Comparison of ENCODE assay signal across 8 cellular contexts in the genomic region with DNA sequence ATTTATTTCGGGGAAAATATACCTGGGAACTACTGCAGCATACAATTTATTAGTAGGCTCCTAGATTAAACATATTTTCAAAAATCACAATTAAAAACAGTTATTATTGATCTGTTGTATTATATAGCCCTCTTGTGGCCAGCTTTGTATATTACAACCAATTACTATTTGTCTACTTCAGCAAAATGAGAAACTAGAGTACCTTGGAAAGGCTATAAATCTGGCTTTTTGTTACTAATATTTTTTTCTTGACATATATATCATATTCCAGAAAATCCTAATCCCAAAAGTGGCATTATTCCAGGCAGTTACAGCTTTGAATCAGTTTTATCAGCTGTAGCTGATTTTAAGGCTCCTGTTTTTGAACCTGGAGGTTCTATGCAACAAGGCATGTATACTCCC.
A peak's percentile ranks its signal among the peaks of the same experiment; 100 is the strongest.
DNase-seq lines count a peak whose midpoint lies in the region; ATAC-seq, FAIRE-seq and TF ChIP-seq lines count a peak whose summit lies in the region.

No MANE protein-coding gene starts in this region.

- H3K36me3 ChIP-seq in HepG2 (replicated peaks in 1 of 2; ENCODE audit: control insufficient read depth in 1 of 2, insufficient read depth in 2 of 2, low read length in 2 of 2), result peaks cover 2 to 32% of the 10 kb centered on the region in 2 experiments; a peak in 4 of 5 replicates

- CTCF ChIA-PET in activated CD8-positive, alpha-beta T cell treated with anti-CD3 and anti-CD28 coated beads for 36 hours (lab: Charles Lee), result interaction anchor here (0.8 to 1.8 kb wide), 11 partner anchors 12 to 480 kb away, joined by 3 to 5 read pairs (median 3); a partner anchor contains a TSS
- CTCF ChIA-PET in activated CD8-positive, alpha-beta T cell treated with anti-CD3 and anti-CD28 coated beads, Interleukin-2, amount 10 ng/mL, durations not matched to agents 7 days and 5 days (lab: Charles Lee), result interaction anchor here (0.6 to 1.5 kb wide), 13 partner anchors 11 to 400 kb away, joined by 3 to 6 read pairs (median 3); a partner anchor contains a TSS
- CTCF ChIA-PET in HepG2 (lab: Yijun Ruan, JAX; ENCODE audit: low intra/inter-chr PET ratio, low total read pairs), result interaction anchor here (0.7 to 2.4 kb wide), 3 partner anchors 104 to 668 kb away, joined by 3 to 21 read pairs (median 7); a partner anchor contains a TSS
- CTCF ChIA-PET in activated naive CD4-positive, alpha-beta T cell treated with anti-CD3 and anti-CD28 coated beads, Interleukin-2, amount 10 ng/mL, durations not matched to agents 7 days and 5 days (lab: Charles Lee), result interaction anchor here (0.7 to 2.7 kb wide), 5 partner anchors 10 to 138 kb away, joined by 3 to 10 read pairs (median 3); a partner anchor contains a TSS

- no peaks in the 10 kb centered on the region for H3K4me1 Mint-ChIP-seq in activated CD8-positive, alpha-beta T cell treated with anti-CD3 and anti-CD28 coated beads for 36 hours (ENCODE audit: low read depth)
- H3K4me1 Mint-ChIP-seq in activated CD8-positive, alpha-beta T cell treated with anti-CD3 and anti-CD28 coated beads, Interleukin-2, amount 10 ng/mL, durations not matched to agents 7 days and 5 days (ENCODE audit: low read depth), result no peaks in the 10 kb centered on the region
- H3K4me1 Mint-ChIP-seq in activated naive CD4-positive, alpha-beta T cell treated with anti-CD3 and anti-CD28 coated beads, Interleukin-2, amount 10 ng/mL, durations not matched to agents 7 days and 5 days, result no peaks in the 10 kb centered on the region

- no peak for FAIRE-seq in HepG2 (lab: Jason Lieb, UNC)

- no peak for DNase-seq in activated CD8-positive, alpha-beta T cell treated with anti-CD3 and anti-CD28 coated beads for 36 hours
- DNase-seq in activated CD8-positive, alpha-beta T cell treated with anti-CD3 and anti-CD28 coated beads, Interleukin-2, amount 10 ng/mL, durations not matched to agents 7 days and 5 days, result no peak
- peak; percentile 5 for DNase-seq in NCI-H2171 (lab: John Stamatoyannopoulos, UW)
- peak; percentile 57 for DNase-seq in astrocyte of the hippocampus (ENCODE audit: low read depth, low spot score)
- DNase-seq in HepG2 (ENCODE audit: low spot score), result peak; percentile 48
- no peak for DNase-seq in D341Med (ENCODE audit: low spot score)
- DNase-seq in activated naive CD4-positive, alpha-beta T cell treated with anti-CD3 and anti-CD28 coated beads, Interleukin-2, amount 10 ng/mL, durations not matched to agents 7 days and 5 days, result no peak

- H3K9ac ChIP-seq in HepG2 (ENCODE audit: insufficient read depth, low read depth, low read length), result no peak overlapping the region

- no peaks in the 10 kb centered on the region for H3K9me3 ChIP-seq in HepG2 (ENCODE audit: low read length)

- no peak overlapping the region for H3K27ac ChIP-seq in HepG2 (ENCODE audit: extremely low read length, insufficient read depth, low read length)

- 48% methylated on average over 1 of the region's 1 CpG for WGBS in HepG2 (ENCODE audit: low lambda C conversion rate)

- TF ChIP-seq CTCF in activated CD8-positive, alpha-beta T cell treated with anti-CD3 and anti-CD28 coated beads for 36 hours (IDR thresholded peaks at IDR 0.05), result peak; percentile 91
- peak; percentile 57 for TF ChIP-seq CTCF in HepG2 (CRISPR knock-in tag; IDR thresholded peaks at IDR 0.05)

- H3K4me3 Mint-ChIP-seq in activated CD8-positive, alpha-beta T cell treated with anti-CD3 and anti-CD28 coated beads for 36 hours, result no peak overlapping the region
- H3K4me3 Mint-ChIP-seq in activated CD8-positive, alpha-beta T cell treated with anti-CD3 and anti-CD28 coated beads, Interleukin-2, amount 10 ng/mL, durations not matched to agents 7 days and 5 days, result no peak overlapping the region
- no peak overlapping the region for H3K4me3 Mint-ChIP-seq in activated naive CD4-positive, alpha-beta T cell treated with anti-CD3 and anti-CD28 coated beads, Interleukin-2, amount 10 ng/mL, durations not matched to agents 7 days and 5 days

- intact Hi-C loops in activated CD8-positive, alpha-beta T cell treated with anti-CD3 and anti-CD28 coated beads for 36 hours (cut with micrococcal nuclease), result loop anchor here (5.0 kb wide), 2 partner anchors 101 to 401 kb away; a partner anchor contains a TSS
- intact Hi-C loops in HepG2 (cut with micrococcal nuclease; ENCODE audit: unreplicated experiment), result loop anchor here (1.0 to 2.0 kb wide), 2 partner anchors 104 to 476 kb away; a partner anchor contains a TSS

- no peaks in the 10 kb centered on the region for H3K27me3 ChIP-seq in HepG2 (ENCODE audit: control insufficient read depth in 1 of 2, insufficient read depth in 2 of 2, low read length in 2 of 2)

- H2AFZ ChIP-seq in HepG2 (ENCODE audit: low read length), result no peak overlapping the region

- POLR2A ChIA-PET in activated CD8-positive, alpha-beta T cell treated with anti-CD3 and anti-CD28 coated beads for 36 hours (lab: Charles Lee), result no interaction called here
- POLR2A ChIA-PET in activated CD8-positive, alpha-beta T cell treated with anti-CD3 and anti-CD28 coated beads, Interleukin-2, amount 10 ng/mL, durations not matched to agents 7 days and 5 days (lab: Charles Lee), result no interaction called here
- POLR2A ChIA-PET in HepG2 (lab: Yijun Ruan, JAX), result no interaction called here

- H3K4me1 ChIP-seq in HepG2 (ENCODE audit: insufficient read depth, low read length), result no peaks in the 10 kb centered on the region

- H3K4me3 ChIP-seq in HepG2 (replicated peaks in 1 of 3; ENCODE audit: insufficient read depth in 1 of 3, low read depth in 2 of 3, low read length in 3 of 3), result no peak overlapping the region

- 0 out of 2 replicates have a peak, but pooled peaks have one; percentile 27 for TF ChIP-seq RAD21 in HepG2 (CRISPR knock-in tag; IDR thresholded peaks at IDR 0.05)

- H3K4me2 ChIP-seq in HepG2 (ENCODE audit: low read depth, low read length), result no peak overlapping the region

- H3K9me3 Mint-ChIP-seq in activated CD8-positive, alpha-beta T cell treated with anti-CD3 and anti-CD28 coated beads for 36 hours, result no peaks in the 10 kb centered on the region
- no peaks in the 10 kb centered on the region for H3K9me3 Mint-ChIP-seq in activated CD8-positive, alpha-beta T cell treated with anti-CD3 and anti-CD28 coated beads, Interleukin-2, amount 10 ng/mL, durations not matched to agents 7 days and 5 days (ENCODE audit: insufficient read depth)
- H3K9me3 Mint-ChIP-seq in activated naive CD4-positive, alpha-beta T cell treated with anti-CD3 and anti-CD28 coated beads, Interleukin-2, amount 10 ng/mL, durations not matched to agents 7 days and 5 days, result no peaks in the 10 kb centered on the region

- no peaks in the 10 kb centered on the region for H3K27me3 Mint-ChIP-seq in activated CD8-positive, alpha-beta T cell treated with anti-CD3 and anti-CD28 coated beads for 36 hours
- H3K27me3 Mint-ChIP-seq in activated CD8-positive, alpha-beta T cell treated with anti-CD3 and anti-CD28 coated beads, Interleukin-2, amount 10 ng/mL, durations not matched to agents 7 days and 5 days (ENCODE audit: low read depth), result no peaks in the 10 kb centered on the region
- no peaks in the 10 kb centered on the region for H3K27me3 Mint-ChIP-seq in activated naive CD4-positive, alpha-beta T cell treated with anti-CD3 and anti-CD28 coated beads, Interleukin-2, amount 10 ng/mL, durations not matched to agents 7 days and 5 days

- H3K36me3 Mint-ChIP-seq in activated CD8-positive, alpha-beta T cell treated with anti-CD3 and anti-CD28 coated beads for 36 hours (ENCODE audit: low read depth), result peaks cover 2% of the 10 kb centered on the region
- no peaks in the 10 kb centered on the region for H3K36me3 Mint-ChIP-seq in activated CD8-positive, alpha-beta T cell treated with anti-CD3 and anti-CD28 coated beads, Interleukin-2, amount 10 ng/mL, durations not matched to agents 7 days and 5 days (ENCODE audit: low read depth)
- peaks cover 3% of the 10 kb centered on the region for H3K36me3 Mint-ChIP-seq in activated naive CD4-positive, alpha-beta T cell treated with anti-CD3 and anti-CD28 coated beads, Interleukin-2, amount 10 ng/mL, durations not matched to agents 7 days and 5 days

- H3K79me2 ChIP-seq in HepG2 (ENCODE audit: insufficient read depth, low read length), result no peaks in the 10 kb centered on the region

- no peaks in the 10 kb centered on the region for H4K20me1 ChIP-seq in HepG2 (ENCODE audit: insufficient read depth, low read length)

- H3K27ac Mint-ChIP-seq in activated CD8-positive, alpha-beta T cell treated with anti-CD3 and anti-CD28 coated beads for 36 hours, result no peak overlapping the region
- no peak overlapping the region for H3K27ac Mint-ChIP-seq in activated CD8-positive, alpha-beta T cell treated with anti-CD3 and anti-CD28 coated beads, Interleukin-2, amount 10 ng/mL, durations not matched to agents 7 days and 5 days
- no peak overlapping the region for H3K27ac Mint-ChIP-seq in activated naive CD4-positive, alpha-beta T cell treated with anti-CD3 and anti-CD28 coated beads, Interleukin-2, amount 10 ng/mL, durations not matched to agents 7 days and 5 days

- no peak for TF ChIP-seq POLR2A in HepG2 (IDR thresholded peaks at IDR 0.05; ENCODE audit: insufficient read depth in 1 of 2, low read depth in 2 of 2, low read length in 2 of 2)

- TF ChIP-seq EP300 in HepG2 (IDR thresholded peaks at IDR 0.05; ENCODE audit: low read depth in 2 of 2, low read length in 2 of 2), result no peak
- TF ChIP-seq EP300 in HepG2 (CRISPR knock-in tag; IDR thresholded peaks at IDR 0.05; ENCODE audit: borderline replicate concordance), result no peak

- BruUV-seq in HepG2 (replicated peaks; lab: Mats Ljungman, UMichigan), result no TSS peak

- ATAC-seq in activated CD8-positive, alpha-beta T cell treated with anti-CD3 and anti-CD28 coated beads for 36 hours, result peak; percentile 60
- no peak for ATAC-seq in activated CD8-positive, alpha-beta T cell treated with anti-CD3 and anti-CD28 coated beads, Interleukin-2, amount 10 ng/mL, durations not matched to agents 7 days and 5 days
- ATAC-seq in HepG2 (no peak), HG03439 (IDR thresholded peaks at IDR 0.05; ENCODE audit: unreplicated experiment) (no peak)

- in situ Hi-C loops in HepG2 (cut with HindIII; ENCODE audit: extremely low pct_ligation_motif_present, low pct_unique_long_range_greater_than_20kb), result no loop called here

TF ChIP-seq in HepG2, 621 proteins besides CTCF, POLR2A, EP300 and RAD21 (continues in another document):
- no peak for TF ChIP-seq ZNF143 (CRISPR knock-in tag; IDR thresholded peaks at IDR 0.05)
- TF ChIP-seq ZNF24 (IDR thresholded peaks at IDR 0.05), result 0 out of 2 replicates have a peak, but pooled peaks have one; percentile 12
- 0 out of 2 replicates have a peak, but pooled peaks have one; percentile 17 for TF ChIP-seq SMAD3 (CRISPR knock-in tag; IDR thresholded peaks at IDR 0.05)
- TF ChIP-seq AGO2 (optimal IDR thresholded peaks at IDR 0.05; ENCODE audit: low read depth, low read length), result no peak

Comparison
In these comparisons a context has a peak if more than half of its experiments do, and no peak if none do; other contexts are left out.
1. DNase-seq: peak in NCI-H2171 (single experiment), astrocyte of the hippocampus (single experiment) and HepG2 (single experiment); none in activated CD8-positive, alpha-beta T cell treated with anti-CD3 and anti-CD28 coated beads for 36 hours (single experiment), activated CD8-positive, alpha-beta T cell treated with anti-CD3 and anti-CD28 coated beads, Interleukin-2, amount 10 ng/mL, durations not matched to agents 7 days and 5 days (single experiment), D341Med (single experiment) and activated naive CD4-positive, alpha-beta T cell treated with anti-CD3 and anti-CD28 coated beads, Interleukin-2, amount 10 ng/mL, durations not matched to agents 7 days and 5 days (single experiment).